Comparison of ENCODE assay signal across 1 cellular context in the genomic region with DNA sequence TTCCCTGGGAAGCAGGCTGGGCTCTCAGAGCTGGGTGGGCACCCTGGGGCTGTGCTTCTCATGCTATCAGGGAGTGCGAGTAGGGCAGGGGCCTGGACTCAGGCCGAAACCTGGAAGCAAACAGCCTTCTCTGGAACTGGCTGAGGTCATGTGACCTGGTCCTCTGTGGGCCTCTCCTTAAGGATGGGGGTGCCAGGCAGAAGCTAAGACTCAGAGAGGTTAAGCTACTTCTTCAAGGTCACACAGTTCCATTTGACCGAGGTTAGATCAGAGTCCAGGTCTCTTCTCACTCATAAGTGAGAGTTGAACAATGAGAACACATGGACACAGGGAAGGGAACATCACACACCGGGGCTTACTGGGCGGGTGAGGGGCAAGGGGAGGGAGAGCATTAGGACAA.
TF ChIP-seq lines count a peak whose summit lies in the region.

No MANE protein-coding gene starts in this region.

TF ChIP-seq in H1, 55 proteins besides CTCF, POLR2A, EP300 and RAD21:
- no peak for TF ChIP-seq HDAC2 (IDR thresholded peaks at IDR 0.05; ENCODE audit: borderline replicate concordance in 1 of 2, low read depth in 2 of 2, low read length in 2 of 2)
- 0 out of 2 replicates have a peak, but pooled peaks have one; percentile 16 for TF ChIP-seq KDM1A (IDR thresholded peaks at IDR 0.05; ENCODE audit: borderline replicate concordance, low read length)
TF ChIP-seq in H1: peak in this region for 1.
